In the genomic region with DNA sequence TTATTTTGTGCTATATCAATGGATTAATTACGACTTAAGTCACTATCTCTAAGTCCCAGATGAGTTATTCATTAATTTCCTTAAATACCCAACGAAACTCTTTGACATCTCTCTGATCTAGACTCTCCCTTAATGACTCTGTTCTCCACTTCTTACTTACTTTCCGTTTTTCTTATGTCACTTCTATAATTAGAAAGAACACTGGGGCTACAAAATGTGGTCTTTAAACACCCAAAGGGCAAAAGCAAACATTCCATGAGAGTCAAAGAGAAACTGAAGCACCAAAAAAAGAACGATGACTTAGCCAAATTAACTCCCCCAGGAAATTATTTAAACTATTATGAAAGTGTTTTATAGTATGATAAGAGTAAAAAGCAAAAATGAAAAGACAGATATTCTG, we compare ENCODE assay signal across 1 cellular context.
A peak's percentile ranks its signal among the peaks of the same experiment; 100 is the strongest.
TF ChIP-seq lines count a peak whose summit lies in the region.

No MANE protein-coding gene starts in this region.

TF ChIP-seq in GM12878, 131 proteins besides CTCF, POLR2A, EP300 and RAD21 (continued from another document):
- TF ChIP-seq, protein P1, sequence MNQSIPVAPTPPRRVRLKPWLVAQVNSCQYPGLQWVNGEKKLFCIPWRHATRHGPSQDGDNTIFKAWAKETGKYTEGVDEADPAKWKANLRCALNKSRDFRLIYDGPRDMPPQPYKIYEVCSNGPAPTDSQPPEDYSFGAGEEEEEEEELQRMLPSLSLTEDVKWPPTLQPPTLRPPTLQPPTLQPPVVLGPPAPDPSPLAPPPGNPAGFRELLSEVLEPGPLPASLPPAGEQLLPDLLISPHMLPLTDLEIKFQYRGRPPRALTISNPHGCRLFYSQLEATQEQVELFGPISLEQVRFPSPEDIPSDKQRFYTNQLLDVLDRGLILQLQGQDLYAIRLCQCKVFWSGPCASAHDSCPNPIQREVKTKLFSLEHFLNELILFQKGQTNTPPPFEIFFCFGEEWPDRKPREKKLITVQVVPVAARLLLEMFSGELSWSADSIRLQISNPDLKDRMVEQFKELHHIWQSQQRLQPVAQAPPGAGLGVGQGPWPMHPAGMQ (IDR thresholded peaks at IDR 0.05; ENCODE audit: borderline replicate concordance), result no peak
- TF ChIP-seq RUNX3 (IDR thresholded peaks at IDR 0.05; ENCODE audit: low read length) (peak; percentile 86), TCF7 (IDR thresholded peaks at IDR 0.05; ENCODE audit: borderline replicate concordance) (peak; percentile 55; the same call in 1 of the 2 replicates), STAT3 (IDR thresholded peaks at IDR 0.05; ENCODE audit: low read depth, low read length) (no peak), CHD4 (IDR thresholded peaks at IDR 0.05) (no peak), NFXL1 (IDR thresholded peaks at IDR 0.05; ENCODE audit: borderline replicate concordance) (no peak), ATF7 (IDR thresholded peaks at IDR 0.05; ENCODE audit: low read depth) (peak; percentile 80; the same call in 1 of the 2 replicates), ZBED1 (IDR thresholded peaks at IDR 0.05; ENCODE audit: borderline replicate concordance) (peak; percentile 89), POLR2AphosphoS2 (IDR thresholded peaks at IDR 0.05; ENCODE audit: low read depth, low read length) (no peak), BCL11A (IDR thresholded peaks at IDR 0.05; ENCODE audit: low read depth, low read length) (0 out of 2 replicates have a peak, but pooled peaks have one; percentile 18), NR2F1 (conservative IDR thresholded peaks at IDR 0.05) (peak; percentile 57)
- TF ChIP-seq, protein P2, sequence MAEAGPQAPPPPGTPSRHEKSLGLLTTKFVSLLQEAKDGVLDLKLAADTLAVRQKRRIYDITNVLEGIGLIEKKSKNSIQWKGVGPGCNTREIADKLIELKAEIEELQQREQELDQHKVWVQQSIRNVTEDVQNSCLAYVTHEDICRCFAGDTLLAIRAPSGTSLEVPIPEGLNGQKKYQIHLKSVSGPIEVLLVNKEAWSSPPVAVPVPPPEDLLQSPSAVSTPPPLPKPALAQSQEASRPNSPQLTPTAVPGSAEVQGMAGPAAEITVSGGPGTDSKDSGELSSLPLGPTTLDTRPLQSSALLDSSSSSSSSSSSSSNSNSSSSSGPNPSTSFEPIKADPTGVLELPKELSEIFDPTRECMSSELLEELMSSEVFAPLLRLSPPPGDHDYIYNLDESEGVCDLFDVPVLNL (IDR thresholded peaks at IDR 0.05; ENCODE audit: low read depth, low read length), result no peak
- TF ChIP-seq, protein P3, sequence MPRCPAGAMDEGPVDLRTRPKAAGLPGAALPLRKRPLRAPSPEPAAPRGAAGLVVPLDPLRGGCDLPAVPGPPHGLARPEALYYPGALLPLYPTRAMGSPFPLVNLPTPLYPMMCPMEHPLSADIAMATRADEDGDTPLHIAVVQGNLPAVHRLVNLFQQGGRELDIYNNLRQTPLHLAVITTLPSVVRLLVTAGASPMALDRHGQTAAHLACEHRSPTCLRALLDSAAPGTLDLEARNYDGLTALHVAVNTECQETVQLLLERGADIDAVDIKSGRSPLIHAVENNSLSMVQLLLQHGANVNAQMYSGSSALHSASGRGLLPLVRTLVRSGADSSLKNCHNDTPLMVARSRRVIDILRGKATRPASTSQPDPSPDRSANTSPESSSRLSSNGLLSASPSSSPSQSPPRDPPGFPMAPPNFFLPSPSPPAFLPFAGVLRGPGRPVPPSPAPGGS (IDR thresholded peaks at IDR 0.05; ENCODE audit: borderline replicate concordance, insufficient read depth, low read depth, low read length, poor library complexity, severe bottlenecking), result peak; percentile 50
